ENCODE assay signal across 8 cellular contexts in the genomic region with DNA sequence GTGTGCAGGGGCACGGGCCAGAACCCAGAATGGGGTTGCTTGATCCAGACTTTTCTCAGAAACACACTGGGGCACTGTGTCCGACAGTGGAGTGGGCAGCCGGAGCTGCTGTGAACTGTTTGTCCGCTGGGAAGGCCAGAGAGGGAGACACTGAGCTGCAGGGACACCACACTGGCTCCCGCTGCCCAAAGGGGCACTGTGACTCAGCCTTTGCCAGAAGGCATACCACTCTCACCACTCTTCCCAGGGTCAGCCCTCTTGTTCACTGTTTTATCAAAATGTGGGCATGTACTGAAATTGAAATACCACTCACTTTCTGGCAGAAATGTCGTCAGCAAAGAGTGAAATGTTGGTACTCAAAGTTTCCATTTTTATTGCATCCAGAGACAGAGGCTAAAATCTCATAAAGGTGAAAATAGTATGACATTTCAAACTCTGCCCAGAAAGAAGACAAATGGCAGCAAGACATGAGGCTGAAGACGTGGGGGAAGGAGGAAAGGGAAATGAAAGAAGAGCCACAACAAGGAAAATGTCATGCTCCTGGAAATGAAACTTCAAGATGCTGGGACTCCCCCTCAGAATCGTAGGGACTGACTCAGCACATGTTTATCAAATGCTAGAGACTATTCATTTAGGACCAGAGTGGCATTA. TPM values are rescaled to one million over a fixed set of nuclear protein-coding genes. Genes with fewer than 3 reads are reported as not detected.
DNase-seq lines count a peak whose midpoint lies in the region; TF ChIP-seq lines count a peak whose summit lies in the region.

No MANE protein-coding gene starts in this region.

- H3K4me3 ChIP-seq in testis (no peak overlapping the region), HAP-1 (no peak overlapping the region)

- 49 to 75% methylated on average over 7 to 8 of the region's 8 CpGs for WGBS in testis, 2 donors

- H3K4me3 Mint-ChIP-seq in activated T-cell treated with anti-CD3 and anti-CD28 coated beads, Interleukin-2, amount 50 U/mL, for 24 hours = peak overlapping the region; percentile 92

- in situ Hi-C loops in HAP-1 (cut with MboI; ENCODE audit: low sequenced_read_pairs) = no loop called here

- no peaks in the 10 kb centered on the region for H3K27me3 Mint-ChIP-seq in activated T-cell treated with anti-CD3 and anti-CD28 coated beads, Interleukin-2, amount 50 U/mL, for 24 hours

- H3K27me3 ChIP-seq in testis = no peaks in the 10 kb centered on the region
- no peaks in the 10 kb centered on the region for H3K27me3 ChIP-seq in HAP-1 (ENCODE audit: low read depth)

- TF ChIP-seq POLR2A in testis (IDR thresholded peaks at IDR 0.05) = no peak

- peak overlapping the region; percentile 100 for H3K27ac Mint-ChIP-seq in activated T-cell treated with anti-CD3 and anti-CD28 coated beads, Interleukin-2, amount 50 U/mL, for 24 hours

- peak in 1 of 3 experiments; percentile 11 for TF ChIP-seq CTCF in testis (IDR thresholded peaks at IDR 0.05)

- peaks cover 19% of the 10 kb centered on the region for H3K9me3 Mint-ChIP-seq in activated T-cell treated with anti-CD3 and anti-CD28 coated beads, Interleukin-2, amount 50 U/mL, for 24 hours

- H3K4me1 ChIP-seq in testis = peaks cover 37% of the 10 kb centered on the region
- H3K4me1 ChIP-seq in HAP-1 = peaks cover 5% of the 10 kb centered on the region

- no peaks in the 10 kb centered on the region for H3K36me3 ChIP-seq in testis (ENCODE audit: low read depth, missing control alignments)
- H3K36me3 ChIP-seq in HAP-1 (replicated peaks) = no peaks in the 10 kb centered on the region

- peak; percentile 77 for DNase-seq in activated T-cell treated with anti-CD3 and anti-CD28 coated beads, Interleukin-2, amount 50 U/mL, for 24 hours
- DNase-seq in activated T-cell treated with anti-CD3 and anti-CD28 coated beads, Interleukin-2, amount 50 U/mL, for 1 hour = no peak
- DNase-seq in NCI-H226 (peak; percentile 15), testis (peak; percentile 35), HAP-1 (ENCODE audit: low spot score in 2 of 2) (no peak), COLO668 (lab: John Stamatoyannopoulos, UW; ENCODE audit: unreplicated experiment) (no peak)
- peak; percentile 30 for DNase-seq in activated naive CD8-positive, alpha-beta T cell treated with anti-CD3 and anti-CD28 coated beads, Interleukin-2, amount 50 U/mL, for 16 hours (ENCODE audit: low read depth, low spot score)
- DNase-seq in NK-92 treated with Interleukin-12 subunit alpha and Interleukin-12 subunit beta, amount 100 ng/mL, for 24 hours (lab: John Stamatoyannopoulos, UW) = no peak

- no peaks in the 10 kb centered on the region for H3K9me3 ChIP-seq in testis
- no peaks in the 10 kb centered on the region for H3K9me3 ChIP-seq in HAP-1

- intact Hi-C loops in testis (cut with DNase I; ENCODE audit: low total_unique reads) = no loop called here

- H3K36me3 Mint-ChIP-seq in activated T-cell treated with anti-CD3 and anti-CD28 coated beads, Interleukin-2, amount 50 U/mL, for 24 hours (ENCODE audit: low read depth) = peaks cover 84% of the 10 kb centered on the region

- H3K4me1 Mint-ChIP-seq in activated T-cell treated with anti-CD3 and anti-CD28 coated beads, Interleukin-2, amount 50 U/mL, for 24 hours (ENCODE audit: low read depth) = peaks cover 84% of the 10 kb centered on the region

- peak overlapping the region in 1 of 2 donors; percentile 81 for H3K27ac ChIP-seq in testis

RNA-seq across cellular contexts. Expression of gene IL7R, which starts 4.5 kb away (rescaled TPM):
- 10 to 100 TPM in 1 of 2 donors, 1 to 10 TPM in 1; 7.6 to 17.5 TPM for total RNA-seq in testis
- 12.1 TPM for polyA plus RNA-seq in testis (ENCODE audit: insufficient read depth, low read depth, low replicate concordance)

Comparison
In these comparisons a context has a peak if more than half of its experiments do, and no peak if none do; other contexts are left out.
1. DNase-seq: peak in activated T-cell treated with anti-CD3 and anti-CD28 coated beads, Interleukin-2, amount 50 U/mL, for 24 hours (single experiment), NCI-H226 (single experiment), activated naive CD8-positive, alpha-beta T cell treated with anti-CD3 and anti-CD28 coated beads, Interleukin-2, amount 50 U/mL, for 16 hours (single experiment) and testis (single experiment); none in activated T-cell treated with anti-CD3 and anti-CD28 coated beads, Interleukin-2, amount 50 U/mL, for 1 hour (single experiment), HAP-1 (0 of 2), NK-92 treated with Interleukin-12 subunit alpha and Interleukin-12 subunit beta, amount 100 ng/mL, for 24 hours (single experiment) and COLO668 (single experiment).